10 cellular contexts compared by ENCODE assay signal in genomic region chr1:108041360-108042143, GRCh38.
DNase-seq lines count a peak whose midpoint lies in the region; ATAC-seq and TF ChIP-seq lines count a peak whose summit lies in the region.
"Had no signal": no experiment of that assay in that cellular context is flagged by ENCODE, and none has a peak within 500 bp of the region (broad histone marks: within the 10 kb centered on the region; RNA-seq: fewer than 3 reads in every experiment).

No MANE protein-coding gene starts in this region.

- H3K4me1 ChIP-seq in Karpas-422 (ENCODE audit: low read length): peaks cover 18% of the 10 kb centered on the region
- peaks cover 8 to 20% of the 10 kb centered on the region in 2 donors for H3K4me1 ChIP-seq in naive thymus-derived CD4-positive, alpha-beta T cell (ENCODE audit: control insufficient read depth in 2 of 2, insufficient read depth in 2 of 2, low read length in 2 of 2)

- no peaks in the 10 kb centered on the region for H3K79me2 ChIP-seq in Karpas-422 (ENCODE audit: low read length)

- no peaks in the 10 kb centered on the region for H3K27me3 Mint-ChIP-seq in activated naive CD8-positive, alpha-beta T cell
- no peaks in the 10 kb centered on the region for H3K27me3 Mint-ChIP-seq in naive thymus-derived CD4-positive, alpha-beta T cell

- no peaks in the 10 kb centered on the region for H3K9me2 ChIP-seq in Karpas-422 (replicated peaks; ENCODE audit: insufficient read depth, low read length)

- peaks cover 7% of the 10 kb centered on the region for H3K36me3 Mint-ChIP-seq in activated naive CD8-positive, alpha-beta T cell
- peaks cover 0 to 5% (median 0%) of the 10 kb centered on the region in 5 donors for H3K36me3 Mint-ChIP-seq in naive thymus-derived CD4-positive, alpha-beta T cell

- H3K9ac ChIP-seq in Karpas-422 (ENCODE audit: low read length): no peak overlapping the region

- H2AFZ ChIP-seq in Karpas-422 (ENCODE audit: low read length): no peak overlapping the region

- no peaks in the 10 kb centered on the region for H4K20me1 ChIP-seq in Karpas-422 (ENCODE audit: insufficient read depth, low read depth, low read length)

- no peaks in the 10 kb centered on the region for H3K27me3 ChIP-seq in Karpas-422 (ENCODE audit: low read length)
- H3K27me3 ChIP-seq in naive thymus-derived CD4-positive, alpha-beta T cell (ENCODE audit: control insufficient read depth in 2 of 2, insufficient read depth in 2 of 2, low read length in 2 of 2): no peaks in the 10 kb centered on the region

- no peaks in the 10 kb centered on the region for H3K36me3 ChIP-seq in Karpas-422 (ENCODE audit: insufficient read depth, low read length)
- no peaks in the 10 kb centered on the region for H3K36me3 ChIP-seq in naive thymus-derived CD4-positive, alpha-beta T cell (ENCODE audit: control insufficient read depth in 2 of 3, insufficient read depth in 3 of 3, low read length in 3 of 3)

- H3K9me3 ChIP-seq in Karpas-422 (ENCODE audit: low read length): no peaks in the 10 kb centered on the region
- no peaks in the 10 kb centered on the region for H3K9me3 ChIP-seq in naive thymus-derived CD4-positive, alpha-beta T cell (ENCODE audit: control insufficient read depth in 2 of 3, low read length in 3 of 3)

- CTCF ChIA-PET in naive thymus-derived CD4-positive, alpha-beta T cell (lab: Charles Lee): no interaction called here

- peak overlapping the region; percentile 84 for H3K27ac Mint-ChIP-seq in activated naive CD8-positive, alpha-beta T cell
- peak overlapping the region; percentile 1 to 86 (median 65) for H3K27ac Mint-ChIP-seq in naive thymus-derived CD4-positive, alpha-beta T cell

- ATAC-seq in naive thymus-derived CD4-positive, alpha-beta T cell: peak; percentile 66

- POLR2A ChIA-PET in naive thymus-derived CD4-positive, alpha-beta T cell (lab: Charles Lee): no interaction called here

- H3K27ac ChIP-seq in Karpas-422 (ENCODE audit: low read length): no peak overlapping the region
- peak overlapping the region; percentile 30 for H3K27ac ChIP-seq in naive thymus-derived CD4-positive, alpha-beta T cell (ENCODE audit: low read depth, low read length)

- DNase-seq in GM12865 (ENCODE audit: low read depth) (peak; percentile 14), Karpas-422 (peak; percentile 72), RPMI8226 (no peak), cerebellum (ENCODE audit: low spot score) (no peak)
- DNase-seq in naive thymus-derived CD4-positive, alpha-beta T cell: peak in 3 of 9 donors; percentile 14 to 25 (median 24)
- DNase-seq in activated CD8-positive, alpha-beta memory T cell treated with anti-CD3 and anti-CD28 coated beads for 24 hours: no peak
- DNase-seq: erythroblast, NCI-H146, posterior cingulate gyrus had no signal

- H3K9me3 Mint-ChIP-seq in activated naive CD8-positive, alpha-beta T cell (ENCODE audit: low read depth): no peaks in the 10 kb centered on the region
- H3K9me3 Mint-ChIP-seq in naive thymus-derived CD4-positive, alpha-beta T cell: peaks cover 0 to 5% (median 0%) of the 10 kb centered on the region in 11 donors

- no peak for TF ChIP-seq CTCF in GM12865 (IDR thresholded peaks at IDR 0.05; ENCODE audit: insufficient read depth, low read depth, low read length, missing control alignments)

- peaks cover 43% of the 10 kb centered on the region for H3K4me1 Mint-ChIP-seq in activated naive CD8-positive, alpha-beta T cell (ENCODE audit: low read depth)
- peaks cover 15 to 51% (median 30%) of the 10 kb centered on the region in 7 donors for H3K4me1 Mint-ChIP-seq in naive thymus-derived CD4-positive, alpha-beta T cell

- intact Hi-C loops in naive thymus-derived CD4-positive, alpha-beta T cell (cut with micrococcal nuclease): loop anchor here (1.0 to 10.0 kb wide), 4 partner anchors 10 to 257 kb away; no protein-coding TSS in a partner anchor

- peak overlapping the region; percentile 66 for H3K4me3 Mint-ChIP-seq in activated naive CD8-positive, alpha-beta T cell
- H3K4me3 Mint-ChIP-seq in naive thymus-derived CD4-positive, alpha-beta T cell: peak overlapping the region in 9 of 10 donors; percentile 12 to 75 (median 52)

- H3K4me3 ChIP-seq in GM12865 (ENCODE audit: low read depth, low read length) (no peak overlapping the region), Karpas-422 (ENCODE audit: low read length) (no peak overlapping the region)
- peak overlapping the region; percentile 12 for H3K4me3 ChIP-seq in naive thymus-derived CD4-positive, alpha-beta T cell (ENCODE audit: low read length)

- H3K4me2 ChIP-seq in Karpas-422 (ENCODE audit: low read depth, low read length, poor library complexity, severe bottlenecking): no peak overlapping the region

Comparison
In these comparisons a context has a peak if more than half of its experiments do, and no peak if none do; other contexts are left out.
1. DNase-seq: peak in GM12865 (single experiment) and Karpas-422 (single experiment); none in RPMI8226 (single experiment), activated CD8-positive, alpha-beta memory T cell treated with anti-CD3 and anti-CD28 coated beads for 24 hours (single experiment) and cerebellum (single experiment).